Comparison of ENCODE assay signal across 2 cellular contexts in the genomic region with DNA sequence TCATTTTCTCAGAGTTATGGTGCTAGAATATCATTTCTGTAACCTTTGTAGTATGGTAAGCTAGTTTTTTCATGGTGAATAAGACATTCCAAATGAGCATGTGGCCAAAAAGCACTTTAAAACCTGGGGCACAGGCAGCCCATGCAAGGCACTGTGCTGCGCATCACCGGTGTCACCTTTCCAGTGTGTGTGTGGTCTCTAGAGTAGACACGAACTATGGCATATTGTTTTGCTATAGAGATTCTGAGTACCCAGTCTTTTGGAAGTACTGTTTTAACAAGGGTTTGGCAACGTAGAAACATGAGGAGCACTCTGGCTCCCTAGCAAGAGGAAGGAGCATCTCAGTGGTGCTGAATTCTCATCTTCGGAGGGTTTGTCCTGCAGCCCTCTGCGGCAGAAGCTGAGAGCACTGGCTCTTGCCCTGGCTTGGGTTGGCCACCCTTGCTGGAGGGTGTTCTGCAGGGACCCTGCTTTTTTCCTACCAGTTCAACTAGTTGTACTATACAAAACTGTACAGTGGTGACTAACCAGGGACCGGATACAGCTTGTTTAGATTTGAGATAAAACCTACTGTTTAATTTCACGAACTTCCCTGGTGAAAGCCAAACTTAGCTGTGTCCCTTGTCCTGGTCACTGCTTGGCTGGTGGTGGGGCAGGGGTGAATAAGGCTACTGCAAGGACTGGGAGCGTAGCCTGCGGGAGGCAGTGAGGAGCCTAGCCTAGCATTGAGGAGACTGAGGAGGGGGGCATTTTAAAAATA.
A peak's percentile ranks its signal among the peaks of the same experiment; 100 is the strongest.
TF ChIP-seq lines count a peak whose summit lies in the region.

No MANE protein-coding gene starts in this region.

TF ChIP-seq in GM23338, 12 proteins besides CTCF, POLR2A, EP300 and RAD21 (continues in another document):
- TF ChIP-seq ZNF331 (CRISPR knock-in tag; IDR thresholded peaks at IDR 0.05; ENCODE audit: low read depth) (no peak), EZH2 (IDR thresholded peaks at IDR 0.05; ENCODE audit: low read depth, unreplicated experiment) (no peak), CREB1 (CRISPR knock-in tag; IDR thresholded peaks at IDR 0.05; ENCODE audit: low read depth) (no peak), NANOG (IDR thresholded peaks at IDR 0.05; ENCODE audit: borderline replicate concordance) (no peak), JUNB (IDR thresholded peaks at IDR 0.05; ENCODE audit: unreplicated experiment) (no peak), REST (IDR thresholded peaks at IDR 0.05; ENCODE audit: unreplicated experiment) (no peak), STAT1 (IDR thresholded peaks at IDR 0.05; ENCODE audit: unreplicated experiment) (no peak), ZNF114 (CRISPR knock-in tag; IDR thresholded peaks at IDR 0.05) (no peak), EZH2phosphoT487 (IDR thresholded peaks at IDR 0.05; ENCODE audit: unreplicated experiment) (no peak), POLR2AphosphoS5 (IDR thresholded peaks at IDR 0.05; ENCODE audit: low read depth) (no peak)
- TF ChIP-seq, protein P1, sequence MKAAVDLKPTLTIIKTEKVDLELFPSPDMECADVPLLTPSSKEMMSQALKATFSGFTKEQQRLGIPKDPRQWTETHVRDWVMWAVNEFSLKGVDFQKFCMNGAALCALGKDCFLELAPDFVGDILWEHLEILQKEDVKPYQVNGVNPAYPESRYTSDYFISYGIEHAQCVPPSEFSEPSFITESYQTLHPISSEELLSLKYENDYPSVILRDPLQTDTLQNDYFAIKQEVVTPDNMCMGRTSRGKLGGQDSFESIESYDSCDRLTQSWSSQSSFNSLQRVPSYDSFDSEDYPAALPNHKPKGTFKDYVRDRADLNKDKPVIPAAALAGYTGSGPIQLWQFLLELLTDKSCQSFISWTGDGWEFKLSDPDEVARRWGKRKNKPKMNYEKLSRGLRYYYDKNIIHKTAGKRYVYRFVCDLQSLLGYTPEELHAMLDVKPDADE (IDR thresholded peaks at IDR 0.05), result no peak

TF ChIP-seq in endothelial cell of umbilical vein, 7 proteins besides CTCF, POLR2A, EP300 and RAD21:
- TF ChIP-seq GATA2 (IDR thresholded peaks at IDR 0.05; ENCODE audit: insufficient read depth, insufficient read length, low read depth, low read length) (peak; percentile 37), MYC (IDR thresholded peaks at IDR 0.05; ENCODE audit: low read depth, low read length) (no peak)
